Comparison of ENCODE assay signal across 25 cellular contexts in genomic region chr19:45265375-45265774, GRCh38. TPM values are rescaled to one million over a fixed set of nuclear protein-coding genes. Genes with fewer than 3 reads are reported as not detected.
DNase-seq lines count a peak whose midpoint lies in the region; ATAC-seq and TF ChIP-seq lines count a peak whose summit lies in the region.
"Had no signal": no experiment of that assay in that cellular context is flagged by ENCODE, and none has a peak within 500 bp of the region (broad histone marks: within the 10 kb centered on the region; RNA-seq: fewer than 3 reads in every experiment).

No MANE protein-coding gene starts in this region.

- no peaks in the 10 kb centered on the region for H4K20me1 ChIP-seq in OCI-LY7 (ENCODE audit: insufficient read depth, low read length)

- no peaks in the 10 kb centered on the region for H3K36me3 Mint-ChIP-seq in activated naive CD4-positive, alpha-beta T cell treated with anti-CD3 and anti-CD28 coated beads, Interleukin-2, amount 50 U/mL, for 72 hours
- peaks cover 44% of the 10 kb centered on the region for H3K36me3 Mint-ChIP-seq in nephron progenitor cell (ENCODE audit: low read depth)
- peaks cover 56% of the 10 kb centered on the region for H3K36me3 Mint-ChIP-seq in stimulated activated effector memory CD8-positive, alpha-beta T cell treated with anti-CD3 and anti-CD28 coated beads, Interleukin-12 subunit alpha, Interleukin-12 subunit beta, amount 100 ng/mL, for 72 hours
- peaks cover 30% of the 10 kb centered on the region for H3K36me3 Mint-ChIP-seq in CD8-positive, alpha-beta T cell

- intact Hi-C loops in OCI-LY7 (cut with micrococcal nuclease; ENCODE audit: unreplicated experiment): no loop called here
- intact Hi-C loops in CD8-positive, alpha-beta T cell (cut with DNase I, micrococcal nuclease): no loop called here

- no peaks in the 10 kb centered on the region for H3K36me3 ChIP-seq in OCI-LY7 (ENCODE audit: insufficient read depth, low read length)
- H3K36me3 ChIP-seq in CD8-positive, alpha-beta T cell (ENCODE audit: insufficient read depth, low read length): no peaks in the 10 kb centered on the region
- H3K36me3 ChIP-seq: BE2C had no signal

- POLR2A ChIA-PET in OCI-LY7 (lab: Charles Lee): no interaction called here
- POLR2A ChIA-PET in CD8-positive, alpha-beta T cell (lab: Charles Lee): no interaction called here

- CTCF ChIA-PET in OCI-LY7 (lab: Charles Lee; ENCODE audit: unreplicated experiment): no interaction called here
- CTCF ChIA-PET in CD8-positive, alpha-beta T cell (lab: Charles Lee): no interaction called here

- H3K27ac Mint-ChIP-seq in activated naive CD4-positive, alpha-beta T cell treated with anti-CD3 and anti-CD28 coated beads, Interleukin-2, amount 50 U/mL, for 72 hours: peak overlapping the region; percentile 5 to 73
- peak overlapping the region; percentile 20 for H3K27ac Mint-ChIP-seq in nephron progenitor cell
- peak overlapping the region; percentile 23 for H3K27ac Mint-ChIP-seq in stimulated activated effector memory CD8-positive, alpha-beta T cell treated with anti-CD3 and anti-CD28 coated beads, Interleukin-12 subunit alpha, Interleukin-12 subunit beta, amount 100 ng/mL, for 72 hours
- no peak overlapping the region for H3K27ac Mint-ChIP-seq in CD8-positive, alpha-beta T cell

- no peak overlapping the region for H3K4me2 ChIP-seq in OCI-LY7 (ENCODE audit: low read length)
- H3K4me2 ChIP-seq: KMS-11 had no signal

- H3K9me3 ChIP-seq in OCI-LY7 (ENCODE audit: low read length): no peaks in the 10 kb centered on the region
- H3K9me3 ChIP-seq in CD8-positive, alpha-beta T cell (ENCODE audit: low read length): no peaks in the 10 kb centered on the region
- H3K9me3 ChIP-seq: BE2C had no signal

- DNase-seq in activated naive CD4-positive, alpha-beta T cell treated with anti-CD3 and anti-CD28 coated beads, Interleukin-2, amount 50 U/mL, for 72 hours (ENCODE audit: low spot score in 2 of 2): no peak
- no peak for DNase-seq in activated naive CD4-positive, alpha-beta T cell treated with anti-CD3 and anti-CD28 coated beads, Interleukin-2, amount 50 U/mL, for 16 hours
- DNase-seq in OCI-LY7 (ENCODE audit: low spot score) (peak; percentile 10), nephron progenitor cell (no peak), pons (ENCODE audit: low spot score) (no peak), dedifferentiated amniotic fluid mesenchymal stem cell (ENCODE audit: extremely low spot score) (no peak)
- no peak for DNase-seq in stimulated activated effector memory CD8-positive, alpha-beta T cell treated with anti-CD3 and anti-CD28 coated beads, Interleukin-12 subunit alpha, Interleukin-12 subunit beta, amount 100 ng/mL, for 72 hours (ENCODE audit: low spot score in 2 of 2)
- DNase-seq in CD8-positive, alpha-beta T cell: no peak
- DNase-seq: BE2C; CD4-positive, alpha-beta memory T cell; DND-41; MV-4-11; NCI-H1105 treated with DMSO at 0.1 percent for 48 hours; NCI-H2029 treated with DMSO at 0.1 percent for 48 hours; NCI-H226; NCI-H510A treated with DMSO at 0.1 percent for 48 hours; NCI-H748 treated with DMSO at 0.1 percent for 48 hours; OCI-M1 had no signal

- H3K27me3 Mint-ChIP-seq in nephron progenitor cell (ENCODE audit: low read depth, poor library complexity): no peaks in the 10 kb centered on the region
- no peaks in the 10 kb centered on the region for H3K27me3 Mint-ChIP-seq in CD8-positive, alpha-beta T cell (ENCODE audit: low read depth)
- H3K27me3 Mint-ChIP-seq: CD4-positive, alpha-beta memory T cell had no signal

- H3K27me3 ChIP-seq in CD8-positive, alpha-beta T cell (ENCODE audit: insufficient read depth, low read length): no peaks in the 10 kb centered on the region
- H3K27me3 ChIP-seq: BE2C had no signal

- H3K4me1 ChIP-seq in OCI-LY7 (ENCODE audit: insufficient read depth, low read length, poor library complexity, severe bottlenecking): no peaks in the 10 kb centered on the region
- no peaks in the 10 kb centered on the region for H3K4me1 ChIP-seq in CD8-positive, alpha-beta T cell (ENCODE audit: insufficient read depth, low read length)
- H3K4me1 ChIP-seq: BE2C had no signal

- no TSS peak for BruUV-seq in OCI-LY7 (replicated peaks; lab: Mats Ljungman, UMichigan)

- H3K4me3 ChIP-seq in OCI-LY7 (ENCODE audit: low read depth, low read length, poor library complexity, severe bottlenecking): no peak overlapping the region
- H3K4me3 ChIP-seq in CD8-positive, alpha-beta T cell (ENCODE audit: low read depth, low read length): no peak overlapping the region
- H3K4me3 ChIP-seq: GM12878 had no signal

- H3K4me3 Mint-ChIP-seq in nephron progenitor cell: no peak overlapping the region
- no peak overlapping the region for H3K4me3 Mint-ChIP-seq in stimulated activated effector memory CD8-positive, alpha-beta T cell treated with anti-CD3 and anti-CD28 coated beads, Interleukin-12 subunit alpha, Interleukin-12 subunit beta, amount 100 ng/mL, for 72 hours
- no peak overlapping the region for H3K4me3 Mint-ChIP-seq in CD8-positive, alpha-beta T cell
- H3K4me3 Mint-ChIP-seq: CD4-positive, alpha-beta memory T cell had no signal

- no peaks in the 10 kb centered on the region for H3K79me2 ChIP-seq in OCI-LY7 (ENCODE audit: insufficient read depth, low read depth, low read length)

- no peaks in the 10 kb centered on the region for H3K9me3 Mint-ChIP-seq in activated naive CD4-positive, alpha-beta T cell treated with anti-CD3 and anti-CD28 coated beads, Interleukin-2, amount 50 U/mL, for 72 hours
- H3K9me3 Mint-ChIP-seq in nephron progenitor cell: no peaks in the 10 kb centered on the region
- no peaks in the 10 kb centered on the region for H3K9me3 Mint-ChIP-seq in stimulated activated effector memory CD8-positive, alpha-beta T cell treated with anti-CD3 and anti-CD28 coated beads, Interleukin-12 subunit alpha, Interleukin-12 subunit beta, amount 100 ng/mL, for 72 hours
- no peaks in the 10 kb centered on the region for H3K9me3 Mint-ChIP-seq in CD8-positive, alpha-beta T cell
- H3K9me3 Mint-ChIP-seq: CD4-positive, alpha-beta memory T cell had no signal

- H3K4me1 Mint-ChIP-seq in nephron progenitor cell: no peaks in the 10 kb centered on the region
- H3K4me1 Mint-ChIP-seq in stimulated activated effector memory CD8-positive, alpha-beta T cell treated with anti-CD3 and anti-CD28 coated beads, Interleukin-12 subunit alpha, Interleukin-12 subunit beta, amount 100 ng/mL, for 72 hours: peaks cover 12% of the 10 kb centered on the region
- H3K4me1 Mint-ChIP-seq in CD8-positive, alpha-beta T cell (ENCODE audit: low read depth): no peaks in the 10 kb centered on the region

- no peak overlapping the region for H2AFZ ChIP-seq in OCI-LY7 (ENCODE audit: low read length)

- TF ChIP-seq CTCF in OCI-LY7 (conservative IDR thresholded peaks at IDR 0.05; ENCODE audit: low read length) (no peak), nephron progenitor cell (IDR thresholded peaks at IDR 0.05) (no peak)
- no peak for TF ChIP-seq CTCF in CD8-positive, alpha-beta T cell (IDR thresholded peaks at IDR 0.05)

- no peaks in the 10 kb centered on the region for H3K9me2 ChIP-seq in OCI-LY7 (ENCODE audit: insufficient read depth, low read length)

- ATAC-seq in activated naive CD4-positive, alpha-beta T cell treated with anti-CD3 and anti-CD28 coated beads, Interleukin-2, amount 50 U/mL, for 72 hours: no peak
- no peak for ATAC-seq in stimulated activated effector memory CD8-positive, alpha-beta T cell treated with anti-CD3 and anti-CD28 coated beads, Interleukin-12 subunit alpha, Interleukin-12 subunit beta, amount 100 ng/mL, for 72 hours
- no peak for ATAC-seq in CD8-positive, alpha-beta T cell
- ATAC-seq: GM12878, Right ventricle myocardium inferior had no signal

- no peak overlapping the region for H3K27ac ChIP-seq in OCI-LY7 (ENCODE audit: low read depth, low read length, poor library complexity, severe bottlenecking)
- H3K27ac ChIP-seq in CD8-positive, alpha-beta T cell (ENCODE audit: low read depth, low read length): no peak overlapping the region
- H3K27ac ChIP-seq: HL-60, KMS-11 had no signal

RNA-seq across cellular contexts. Expression of gene MARK4, which starts 14.3 kb away (rescaled TPM):
- total RNA-seq in activated naive CD4-positive, alpha-beta T cell treated with anti-CD3 and anti-CD28 coated beads, Interleukin-2, amount 50 U/mL, for 72 hours: 10 to 100 TPM; 28.2 to 30.9 TPM
- total RNA-seq in OCI-LY7 (2014; rRNA removed; shearing (Covaris generic)): 10.4 and 14.2 TPM in 2 replicates
- total RNA-seq in OCI-LY7 (2022): 24.5 and 25.6 TPM in 2 replicates
- total RNA-seq in CD8-positive, alpha-beta T cell: 10 to 100 TPM; 17.2 to 19.9 TPM

RNA-seq across cellular contexts. Expression of gene EXOC3L2, which starts 20.2 kb away (rescaled TPM):
- total RNA-seq in activated naive CD4-positive, alpha-beta T cell treated with anti-CD3 and anti-CD28 coated beads, Interleukin-2, amount 50 U/mL, for 72 hours: not detected
- not detected in 2 replicates for total RNA-seq in OCI-LY7 (2014; rRNA removed; shearing (Covaris generic))
- not detected in 2 replicates for total RNA-seq in OCI-LY7 (2022)
- not detected for total RNA-seq in CD8-positive, alpha-beta T cell
- total RNA-seq: CD4-positive, alpha-beta memory T cell; GM12878; HT-29; SK-MEL-5 had no signal

RNA-seq across cellular contexts. Expression of gene CKM, which starts 57.3 kb away (rescaled TPM):
- total RNA-seq in activated naive CD4-positive, alpha-beta T cell treated with anti-CD3 and anti-CD28 coated beads, Interleukin-2, amount 50 U/mL, for 72 hours: not detected
- total RNA-seq in OCI-LY7 (2014; rRNA removed; shearing (Covaris generic)): not detected in 2 replicates
- total RNA-seq in OCI-LY7 (2022): not detected in 2 replicates
- not detected for total RNA-seq in CD8-positive, alpha-beta T cell
- total RNA-seq: CD4-positive, alpha-beta memory T cell; H7; HT-29; SK-MEL-5 had no signal
